19 cellular contexts compared by ENCODE assay signal in the genomic region with DNA sequence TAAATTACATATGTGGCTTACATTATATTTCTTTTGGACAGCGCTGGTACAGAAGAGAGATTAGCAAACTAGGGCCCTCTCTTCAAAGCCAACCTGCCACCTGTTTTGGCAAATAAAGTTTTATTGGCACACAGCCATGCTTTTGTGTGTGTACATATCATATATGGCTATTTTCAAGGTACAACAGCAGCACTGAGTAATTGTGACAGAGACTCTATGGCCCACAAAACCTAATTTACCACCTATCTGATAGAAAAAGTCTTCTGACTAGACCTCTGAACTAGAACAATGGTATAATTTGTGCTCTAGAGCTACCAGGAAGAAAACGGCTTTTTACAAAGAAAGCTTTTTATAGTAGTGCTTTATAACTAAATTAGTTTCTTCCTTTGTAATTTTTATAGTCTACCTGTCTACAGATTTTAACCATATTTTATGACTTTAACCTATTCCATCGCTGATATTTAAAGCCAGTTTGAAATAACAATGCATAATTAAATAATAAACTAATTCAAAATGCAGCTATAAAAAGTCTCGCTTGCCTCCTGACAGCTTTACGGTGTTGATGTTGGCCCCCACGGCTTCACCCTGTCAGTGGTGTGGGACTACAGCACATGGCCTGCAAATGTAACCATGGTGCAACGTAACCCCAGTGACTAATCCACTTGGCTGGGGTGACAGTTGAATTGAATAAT. TPM values are rescaled to one million over a fixed set of nuclear protein-coding genes. Genes with fewer than 3 reads are reported as not detected.
DNase-seq lines count a peak whose midpoint lies in the region; ATAC-seq and TF ChIP-seq lines count a peak whose summit lies in the region.
"Had no signal": no experiment of that assay in that cellular context is flagged by ENCODE, and none has a peak within 500 bp of the region (broad histone marks: within the 10 kb centered on the region; RNA-seq: fewer than 3 reads in every experiment).

No MANE protein-coding gene starts in this region.

- POLR2A ChIA-PET in SK-N-SH (lab: Yijun Ruan, JAX), result interaction anchor here (2.0 kb wide), 1 partner anchor 18 kb away, joined by 4 read pairs; a partner anchor contains a TSS

- no peak overlapping the region for H2AFZ ChIP-seq in SK-N-SH (ENCODE audit: low read depth)

- no peaks in the 10 kb centered on the region for H3K9me3 ChIP-seq in SK-N-SH
- H3K9me3 ChIP-seq: SJSA1 had no signal

- H3K27me3 ChIP-seq in SK-N-SH (ENCODE audit: insufficient read depth), result no peaks in the 10 kb centered on the region
- H3K27me3 ChIP-seq: SJSA1 had no signal

- no peak overlapping the region for H3K9ac ChIP-seq in SK-N-SH

- TF ChIP-seq EP300 in SK-N-SH (IDR thresholded peaks at IDR 0.05; ENCODE audit: borderline replicate concordance in 1 of 2, low read depth in 1 of 2, low read length in 1 of 2), result no peak

- no peak overlapping the region for H3K4me2 ChIP-seq in SK-N-SH

- H3K27me3 Mint-ChIP-seq in activated naive CD4-positive, alpha-beta T cell treated with anti-CD3 and anti-CD28 coated beads, Interleukin-2, amount 10 ng/mL, durations not matched to agents 7 days and 5 days, result no peaks in the 10 kb centered on the region
- H3K27me3 Mint-ChIP-seq: activated CD4-positive, alpha-beta T cell treated with anti-CD3 and anti-CD28 coated beads for 36 hours; IgD-negative memory B cell; stimulated activated naive CD8-positive, alpha-beta T cell treated with anti-CD3 and anti-CD28 coated beads, Interleukin-15, amount 100 ng/mL, for 72 hours had no signal

- no peak for TF ChIP-seq CTCF in SK-N-SH (IDR thresholded peaks at IDR 0.05)

- no peak for DNase-seq in activated naive CD4-positive, alpha-beta T cell treated with anti-CD3 and anti-CD28 coated beads, Interleukin-2, amount 10 ng/mL, durations not matched to agents 7 days and 5 days
- DNase-seq in activated naive CD4-positive, alpha-beta T cell treated with Interleukin-2 at 50 U/mL for 16 hours, result no peak
- DNase-seq in SK-N-SH (no peak), fibroblast of the conjunctiva (ENCODE audit: low read depth) (peak; percentile 65), superior temporal gyrus (ENCODE audit: extremely low spot score) (no peak), left cardiac atrium (no peak)
- DNase-seq: activated CD4-positive, alpha-beta T cell treated with anti-CD3 and anti-CD28 coated beads for 36 hours; activated gamma-delta T cell; AML-193; glutamatergic neuron; left ventricle myocardium superior; NCI-H510A treated with DMSO at 0.1 percent for 48 hours; occipital lobe; stimulated activated CD4-positive, alpha-beta T cell treated with anti-CD3 and anti-CD28 coated beads, Interleukin-2, amount 100 ng/mL, for 48 hours; stimulated activated naive CD8-positive, alpha-beta T cell treated with anti-CD3 and anti-CD28 coated beads, Interleukin-15, amount 100 ng/mL, for 72 hours had no signal

- H3K79me2 ChIP-seq in SK-N-SH (ENCODE audit: insufficient read depth), result no peaks in the 10 kb centered on the region; the same call in 1 of the 2 replicates

- H3K4me1 ChIP-seq in SK-N-SH (ENCODE audit: control insufficient read depth in 1 of 2, insufficient read depth in 2 of 2, low read depth in 1 of 2, low read length in 1 of 2), result no peaks in the 10 kb centered on the region; a peak in 1 of 4 replicates
- H3K4me1 ChIP-seq: SJSA1 had no signal

- no peak overlapping the region for H3K4me3 ChIP-seq in SK-N-SH (ENCODE audit: low read depth in 2 of 2, low read length in 1 of 2)
- H3K4me3 ChIP-seq: SJSA1 had no signal

- no peaks in the 10 kb centered on the region for H4K20me1 ChIP-seq in SK-N-SH (ENCODE audit: insufficient read depth)

- WGBS in SK-N-SH (ENCODE audit: low lambda C conversion rate), result 93% methylated on average over 7 of the region's 7 CpGs

- peaks cover 3% of the 10 kb centered on the region for H3F3A ChIP-seq in SK-N-SH (replicated peaks; ENCODE audit: insufficient read depth)

- no peak for TF ChIP-seq RAD21 in SK-N-SH (IDR thresholded peaks at IDR 0.05; ENCODE audit: low read length)

- no peaks in the 10 kb centered on the region for H3K9me3 Mint-ChIP-seq in activated naive CD4-positive, alpha-beta T cell treated with anti-CD3 and anti-CD28 coated beads, Interleukin-2, amount 10 ng/mL, durations not matched to agents 7 days and 5 days
- H3K9me3 Mint-ChIP-seq: stimulated activated naive CD8-positive, alpha-beta T cell treated with anti-CD3 and anti-CD28 coated beads, Interleukin-15, amount 100 ng/mL, for 72 hours had no signal

- no peak overlapping the region for H3K4me3 Mint-ChIP-seq in activated naive CD4-positive, alpha-beta T cell treated with anti-CD3 and anti-CD28 coated beads, Interleukin-2, amount 10 ng/mL, durations not matched to agents 7 days and 5 days
- H3K4me3 Mint-ChIP-seq: activated CD4-positive, alpha-beta T cell treated with anti-CD3 and anti-CD28 coated beads for 36 hours; IgD-negative memory B cell; stimulated activated naive CD8-positive, alpha-beta T cell treated with anti-CD3 and anti-CD28 coated beads, Interleukin-15, amount 100 ng/mL, for 72 hours had no signal

- CTCF ChIA-PET in activated naive CD4-positive, alpha-beta T cell treated with anti-CD3 and anti-CD28 coated beads, Interleukin-2, amount 10 ng/mL, durations not matched to agents 7 days and 5 days (lab: Charles Lee), result no interaction called here
- CTCF ChIA-PET in SK-N-SH (lab: Yijun Ruan, JAX), result interaction anchor here (1.1 to 2.6 kb wide), 3 partner anchors 10 to 212 kb away, joined by 3 to 11 read pairs (median 4); no protein-coding TSS in a partner anchor

- peaks cover 34 to 42% of the 10 kb centered on the region in 2 experiments for H3K36me3 ChIP-seq in SK-N-SH (replicated peaks in 1 of 2; ENCODE audit: control insufficient read depth in 1 of 2, insufficient read depth in 2 of 2, low read length in 1 of 2)

- ATAC-seq in left cardiac atrium (no peak), HG03175 (IDR thresholded peaks at IDR 0.05; ENCODE audit: unreplicated experiment) (no peak), GM19455 (IDR thresholded peaks at IDR 0.05; ENCODE audit: unreplicated experiment) (no peak)
- ATAC-seq: activated CD4-positive, alpha-beta T cell treated with anti-CD3 and anti-CD28 coated beads for 36 hours; left ventricle myocardium superior; stimulated activated naive CD8-positive, alpha-beta T cell treated with anti-CD3 and anti-CD28 coated beads, Interleukin-15, amount 100 ng/mL, for 72 hours had no signal

- intact Hi-C loops in left cardiac atrium (cut with DNase I), result no loop called here

- peak overlapping the region; percentile 4 for H3K27ac Mint-ChIP-seq in activated naive CD4-positive, alpha-beta T cell treated with anti-CD3 and anti-CD28 coated beads, Interleukin-2, amount 10 ng/mL, durations not matched to agents 7 days and 5 days
- H3K27ac Mint-ChIP-seq: activated CD4-positive, alpha-beta T cell treated with anti-CD3 and anti-CD28 coated beads for 36 hours; IgD-negative memory B cell had no signal

- H3K4me1 Mint-ChIP-seq in activated naive CD4-positive, alpha-beta T cell treated with anti-CD3 and anti-CD28 coated beads, Interleukin-2, amount 10 ng/mL, durations not matched to agents 7 days and 5 days, result peaks cover 7% of the 10 kb centered on the region

- H3K36me3 Mint-ChIP-seq in activated naive CD4-positive, alpha-beta T cell treated with anti-CD3 and anti-CD28 coated beads, Interleukin-2, amount 10 ng/mL, durations not matched to agents 7 days and 5 days, result peaks cover 15% of the 10 kb centered on the region
- H3K36me3 Mint-ChIP-seq: IgD-negative memory B cell had no signal

- H3K27ac ChIP-seq in SK-N-SH (ENCODE audit: low read depth in 2 of 2, low read length in 1 of 2), result no peak overlapping the region
- H3K27ac ChIP-seq: SJSA1 had no signal

- no peaks in the 10 kb centered on the region for H3K9me2 ChIP-seq in SK-N-SH

TF ChIP-seq in SK-N-SH, 30 proteins besides CTCF, POLR2A, EP300 and RAD21 (continues in another document):
- TF ChIP-seq FOXJ3 (CRISPR knock-in tag; IDR thresholded peaks at IDR 0.05) (no peak), YY1 (IDR thresholded peaks at IDR 0.05; ENCODE audit: low read depth) (no peak), TEAD4 (IDR thresholded peaks at IDR 0.05; ENCODE audit: borderline replicate concordance, insufficient read depth) (no peak), GABPA (IDR thresholded peaks at IDR 0.05; ENCODE audit: low read depth) (no peak), RFX5 (IDR thresholded peaks at IDR 0.05; ENCODE audit: low read length) (no peak), NFIC (IDR thresholded peaks at IDR 0.05; ENCODE audit: borderline replicate concordance) (0 out of 2 replicates have a peak, but pooled peaks have one; percentile 8), SIN3A (IDR thresholded peaks at IDR 0.05; ENCODE audit: borderline replicate concordance, low read depth, low read length) (no peak)
- TF ChIP-seq, protein P1, sequence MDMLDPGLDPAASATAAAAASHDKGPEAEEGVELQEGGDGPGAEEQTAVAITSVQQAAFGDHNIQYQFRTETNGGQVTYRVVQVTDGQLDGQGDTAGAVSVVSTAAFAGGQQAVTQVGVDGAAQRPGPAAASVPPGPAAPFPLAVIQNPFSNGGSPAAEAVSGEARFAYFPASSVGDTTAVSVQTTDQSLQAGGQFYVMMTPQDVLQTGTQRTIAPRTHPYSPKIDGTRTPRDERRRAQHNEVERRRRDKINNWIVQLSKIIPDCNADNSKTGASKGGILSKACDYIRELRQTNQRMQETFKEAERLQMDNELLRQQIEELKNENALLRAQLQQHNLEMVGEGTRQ (IDR thresholded peaks at IDR 0.05; ENCODE audit: borderline replicate concordance, low read depth, low read length), result no peak
- TF ChIP-seq, protein P2, sequence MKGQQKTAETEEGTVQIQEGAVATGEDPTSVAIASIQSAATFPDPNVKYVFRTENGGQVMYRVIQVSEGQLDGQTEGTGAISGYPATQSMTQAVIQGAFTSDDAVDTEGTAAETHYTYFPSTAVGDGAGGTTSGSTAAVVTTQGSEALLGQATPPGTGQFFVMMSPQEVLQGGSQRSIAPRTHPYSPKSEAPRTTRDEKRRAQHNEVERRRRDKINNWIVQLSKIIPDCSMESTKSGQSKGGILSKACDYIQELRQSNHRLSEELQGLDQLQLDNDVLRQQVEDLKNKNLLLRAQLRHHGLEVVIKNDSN (IDR thresholded peaks at IDR 0.05; ENCODE audit: borderline replicate concordance, low read depth), result no peak
- TF ChIP-seq, protein P3, sequence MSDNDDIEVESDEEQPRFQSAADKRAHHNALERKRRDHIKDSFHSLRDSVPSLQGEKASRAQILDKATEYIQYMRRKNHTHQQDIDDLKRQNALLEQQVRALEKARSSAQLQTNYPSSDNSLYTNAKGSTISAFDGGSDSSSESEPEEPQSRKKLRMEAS (IDR thresholded peaks at IDR 0.05; ENCODE audit: low read depth), result peak; percentile 62; the same call in 1 of the 2 replicates

RNA-seq across cellular contexts. Expression of a gene that starts 17.7 kb away (rescaled TPM):
- 23.3 and 25.2 TPM in 2 replicates for polyA plus RNA-seq in SK-N-SH (2012; rRNA removed)
- 10.2 and 15.5 TPM in 2 replicates for polyA plus RNA-seq in SK-N-SH (2012; cell fraction: cytosol; rRNA removed)
- 98.0 and 110 TPM in 2 replicates for polyA plus RNA-seq in SK-N-SH (2012; cell fraction: nucleus; rRNA removed)
- 10 to 100 TPM; 13.4 to 13.8 TPM for total RNA-seq in left cardiac atrium

RNA-seq across cellular contexts. Expression of a gene that starts 42.4 kb away (rescaled TPM):
- 6.8 and 9.1 TPM in 2 replicates for polyA plus RNA-seq in SK-N-SH (2012; rRNA removed)
- polyA plus RNA-seq in SK-N-SH (2012; cell fraction: cytosol; rRNA removed), result 7.8 and 8.8 TPM in 2 replicates
- polyA plus RNA-seq in SK-N-SH (2012; cell fraction: nucleus; rRNA removed), result 6.3 and 12.5 TPM in 2 replicates
- 10 to 100 TPM; 14.3 to 14.7 TPM for total RNA-seq in left cardiac atrium
